ENCODE assay signal across 8 cellular contexts in genomic region chr4:182938213-182938645, GRCh38. TPM values are rescaled to one million over a fixed set of nuclear protein-coding genes. Genes with fewer than 3 reads are reported as not detected.
DNase-seq lines count a peak whose midpoint lies in the region; ATAC-seq, FAIRE-seq and TF ChIP-seq lines count a peak whose summit lies in the region.

No MANE protein-coding gene starts in this region.

- peak; percentile 76 for DNase-seq in EL
- peak; percentile 86 for DNase-seq in HTR-8/SVneo (ENCODE audit: insufficient read length, low spot score)
- peak; percentile 60 to 80 for DNase-seq in SJCRH30
- DNase-seq in activated gamma-delta T cell treated with Interleukin-2 at 50 U/mL for 16 hours = peak; percentile 57
- DNase-seq in glutamatergic neuron = peak; percentile 79
- peak; percentile 70 for DNase-seq in progenitor cell of endocrine pancreas (ENCODE audit: low spot score, unreplicated experiment)
- no peak for DNase-seq in epidermal melanocyte (ENCODE audit: insufficient read length, low spot score)

- TF ChIP-seq CTCF in glutamatergic neuron (IDR thresholded peaks at IDR 0.05; ENCODE audit: partially characterized antibody, unreplicated experiment) = peak; percentile 78
- peak; percentile 92 for TF ChIP-seq CTCF in progenitor cell of endocrine pancreas (IDR thresholded peaks at IDR 0.05; ENCODE audit: unreplicated experiment)

- H3K4me3 ChIP-seq in SJCRH30 = no peak overlapping the region

- H3K36me3 ChIP-seq in SJCRH30 = no peaks in the 10 kb centered on the region

- peak; percentile 97 for FAIRE-seq in HTR-8/SVneo (lab: Jason Lieb, UNC)

- H3K4me3 Mint-ChIP-seq in glutamatergic neuron (ENCODE audit: unreplicated experiment) (no peak overlapping the region), progenitor cell of endocrine pancreas (ENCODE audit: low read depth) (no peak overlapping the region)

- H3K27me3 ChIP-seq in SJCRH30 = no peaks in the 10 kb centered on the region

- H3K27me3 Mint-ChIP-seq in glutamatergic neuron (ENCODE audit: unreplicated experiment) = peaks cover 2% of the 10 kb centered on the region
- peaks cover 21% of the 10 kb centered on the region for H3K27me3 Mint-ChIP-seq in progenitor cell of endocrine pancreas

- peaks cover 3% of the 10 kb centered on the region for H3K9me3 Mint-ChIP-seq in glutamatergic neuron (ENCODE audit: unreplicated experiment)
- H3K9me3 Mint-ChIP-seq in progenitor cell of endocrine pancreas (ENCODE audit: low read depth) = no peaks in the 10 kb centered on the region

- H3K4me1 Mint-ChIP-seq in glutamatergic neuron (ENCODE audit: low read depth, unreplicated experiment) = no peaks in the 10 kb centered on the region
- H3K4me1 Mint-ChIP-seq in progenitor cell of endocrine pancreas (ENCODE audit: low read depth) = no peaks in the 10 kb centered on the region

- H3K36me3 Mint-ChIP-seq in glutamatergic neuron (ENCODE audit: unreplicated experiment) (no peaks in the 10 kb centered on the region), progenitor cell of endocrine pancreas (ENCODE audit: insufficient read depth) (no peaks in the 10 kb centered on the region)

- H3K4me1 ChIP-seq in SJCRH30 = no peaks in the 10 kb centered on the region

- H3K27ac ChIP-seq in SJCRH30 = no peak overlapping the region

- ATAC-seq in GM21529 (IDR thresholded peaks at IDR 0.05; ENCODE audit: unreplicated experiment) = peak; percentile 98

- H3K9me3 ChIP-seq in SJCRH30 (replicated peaks) = no peaks in the 10 kb centered on the region

- H3K27ac Mint-ChIP-seq in glutamatergic neuron (ENCODE audit: unreplicated experiment) = no peak overlapping the region
- H3K27ac Mint-ChIP-seq in progenitor cell of endocrine pancreas = no peak overlapping the region

RNA-seq across cellular contexts. Expression of gene DCTD, which starts 21.0 kb away (rescaled TPM):
- total RNA-seq in SJCRH30 (2014; rRNA removed; shearing (Covaris generic)) = 72.5 and 73.6 TPM in 2 replicates
- total RNA-seq in glutamatergic neuron (ENCODE audit: unreplicated experiment) (44.5 TPM), progenitor cell of endocrine pancreas (99.4 and 104 TPM in 2 replicates)
